In genomic region chr2:42618116-42618515, GRCh38 we compare ENCODE assay signal across 1 cellular context.
TF ChIP-seq lines count a peak whose summit lies in the region.

No MANE protein-coding gene starts in this region.

TF ChIP-seq in GM12878, 131 proteins besides CTCF, POLR2A, EP300 and RAD21 (continued from another document):
- no peak for TF ChIP-seq ZBTB4 (CRISPR knock-in tag; IDR thresholded peaks at IDR 0.05)
- no peak for TF ChIP-seq BCLAF1 (IDR thresholded peaks at IDR 0.05)
- TF ChIP-seq CBX3 (IDR thresholded peaks at IDR 0.05; ENCODE audit: borderline replicate concordance, low read depth) = no peak
- no peak for TF ChIP-seq MYC (IDR thresholded peaks at IDR 0.05; ENCODE audit: insufficient read depth, insufficient read length, insufficient replicate concordance, low read length, severe bottlenecking)
- TF ChIP-seq CREB1 (IDR thresholded peaks at IDR 0.05; ENCODE audit: low read depth) = no peak
- no peak for TF ChIP-seq TCF12 (IDR thresholded peaks at IDR 0.05; ENCODE audit: low read depth, low read length)
